8 cellular contexts compared by ENCODE assay signal in the genomic region with DNA sequence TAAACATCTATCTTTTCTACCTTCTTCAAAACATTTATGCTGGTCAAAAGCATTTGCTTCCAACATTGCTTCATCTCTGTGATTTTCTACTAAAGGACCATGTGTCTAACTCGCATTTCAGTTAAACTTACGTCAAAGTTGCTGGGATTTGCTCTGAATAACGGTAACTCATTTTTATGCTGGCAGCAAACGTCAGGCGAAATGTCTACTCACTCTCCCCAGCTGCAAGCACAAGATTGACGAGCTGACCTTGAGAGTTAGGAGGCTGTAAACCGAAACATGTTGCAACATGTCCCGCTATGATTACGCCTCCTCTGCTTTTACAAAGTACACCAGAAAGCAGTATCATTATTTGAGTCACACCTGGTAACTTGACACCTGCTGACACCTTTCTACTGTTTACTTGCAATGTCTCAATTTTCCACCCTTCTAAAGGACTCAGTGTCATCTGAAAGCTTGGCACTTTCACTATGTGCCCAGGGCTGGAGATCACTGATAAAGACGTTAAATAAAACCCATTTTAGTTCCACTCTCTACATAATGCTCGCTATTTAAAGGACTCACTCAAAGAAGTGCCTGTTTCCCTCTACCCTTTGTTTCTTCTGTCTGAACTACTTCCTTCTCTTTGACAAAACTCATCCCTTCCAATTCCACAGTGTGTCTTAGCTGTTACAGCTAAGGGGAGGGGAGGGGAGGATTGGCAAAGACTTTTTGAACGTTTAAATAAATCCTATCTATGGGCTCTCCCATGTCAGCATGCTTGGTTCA.
DNase-seq lines count a peak whose midpoint lies in the region; ATAC-seq and TF ChIP-seq lines count a peak whose summit lies in the region.

No MANE protein-coding gene starts in this region.

- peaks cover 5% of the 10 kb centered on the region for H3K9me3 Mint-ChIP-seq in T-helper 1 cell treated with Interleukin-12 subunit alpha and Interleukin-12 subunit beta and Interleukin-4 antibody, amounts not matched to agents 30 μg/mL and 1 μg/mL, for 36 hours
- H3K9me3 Mint-ChIP-seq in progenitor cell of endocrine pancreas (ENCODE audit: low read depth): peaks cover 4% of the 10 kb centered on the region

- no peaks in the 10 kb centered on the region for H3K36me3 Mint-ChIP-seq in T-helper 1 cell treated with Interleukin-12 subunit alpha and Interleukin-12 subunit beta and Interleukin-4 antibody, amounts not matched to agents 30 μg/mL and 1 μg/mL, for 36 hours (ENCODE audit: low read depth)
- H3K36me3 Mint-ChIP-seq in progenitor cell of endocrine pancreas (ENCODE audit: insufficient read depth): peaks cover 7% of the 10 kb centered on the region

- TF ChIP-seq CTCF in progenitor cell of endocrine pancreas (IDR thresholded peaks at IDR 0.05; ENCODE audit: unreplicated experiment) (no peak), foreskin fibroblast (IDR thresholded peaks at IDR 0.05; ENCODE audit: low read depth, low read length) (no peak)

- ATAC-seq in HG02840 (IDR thresholded peaks at IDR 0.05; ENCODE audit: low FRiP score, unreplicated experiment): peak; percentile 84
- peak; percentile 97 for ATAC-seq in esophagus mucosa

- peak overlapping the region; percentile 64 for H3K4me3 Mint-ChIP-seq in T-helper 1 cell treated with Interleukin-12 subunit alpha and Interleukin-12 subunit beta and Interleukin-4 antibody, amounts not matched to agents 30 μg/mL and 1 μg/mL, for 36 hours
- H3K4me3 Mint-ChIP-seq in progenitor cell of endocrine pancreas (ENCODE audit: low read depth): no peak overlapping the region

- peak; percentile 55 for DNase-seq in stimulated activated CD4-positive, alpha-beta T cell treated with anti-CD3 and anti-CD28 coated beads, Interleukin-15, amount 100 ng/mL, for 24 hours
- no peak for DNase-seq in stimulated activated CD4-positive, alpha-beta T cell treated with anti-CD3 and anti-CD28 coated beads, Interleukin-12 subunit alpha, Interleukin-12 subunit beta, amount 100 ng/mL, for 4 hours
- DNase-seq in NCI-H128 (lab: John Stamatoyannopoulos, UW; ENCODE audit: unreplicated experiment) (peak; percentile 89), progenitor cell of endocrine pancreas (ENCODE audit: low spot score, unreplicated experiment) (no peak), foreskin fibroblast (no peak)

- no peak overlapping the region for H3K4me3 ChIP-seq in foreskin fibroblast (ENCODE audit: low read depth in 1 of 2, low read length in 2 of 2)

- peaks cover 46% of the 10 kb centered on the region for H3K4me1 Mint-ChIP-seq in T-helper 1 cell treated with Interleukin-12 subunit alpha and Interleukin-12 subunit beta and Interleukin-4 antibody, amounts not matched to agents 30 μg/mL and 1 μg/mL, for 36 hours (ENCODE audit: low read depth)
- peaks cover 45% of the 10 kb centered on the region for H3K4me1 Mint-ChIP-seq in progenitor cell of endocrine pancreas (ENCODE audit: low read depth)

- H3K27me3 Mint-ChIP-seq in T-helper 1 cell treated with Interleukin-12 subunit alpha and Interleukin-12 subunit beta and Interleukin-4 antibody, amounts not matched to agents 30 μg/mL and 1 μg/mL, for 36 hours (ENCODE audit: low read depth): no peaks in the 10 kb centered on the region
- H3K27me3 Mint-ChIP-seq in progenitor cell of endocrine pancreas: no peaks in the 10 kb centered on the region

- peak overlapping the region; percentile 95 for H3K27ac Mint-ChIP-seq in T-helper 1 cell treated with Interleukin-12 subunit alpha and Interleukin-12 subunit beta and Interleukin-4 antibody, amounts not matched to agents 30 μg/mL and 1 μg/mL, for 36 hours
- peak overlapping the region; percentile 87 for H3K27ac Mint-ChIP-seq in progenitor cell of endocrine pancreas

Comparison
In these comparisons a context has a peak if more than half of its experiments do, and no peak if none do; other contexts are left out.
1. DNase-seq: peak in stimulated activated CD4-positive, alpha-beta T cell treated with anti-CD3 and anti-CD28 coated beads, Interleukin-15, amount 100 ng/mL, for 24 hours (single experiment) and NCI-H128 (single experiment); none in stimulated activated CD4-positive, alpha-beta T cell treated with anti-CD3 and anti-CD28 coated beads, Interleukin-12 subunit alpha, Interleukin-12 subunit beta, amount 100 ng/mL, for 4 hours (single experiment), progenitor cell of endocrine pancreas (single experiment) and foreskin fibroblast (0 of 2).